In genomic region chr1:204464174-204464573, GRCh38 we compare ENCODE assay signal across 13 cellular contexts. TPM values are rescaled to one million over a fixed set of nuclear protein-coding genes. Genes with fewer than 3 reads are reported as not detected.
DNase-seq lines count a peak whose midpoint lies in the region; ATAC-seq and TF ChIP-seq lines count a peak whose summit lies in the region.
"Had no signal": no experiment of that assay in that cellular context is flagged by ENCODE, and none has a peak within 500 bp of the region (broad histone marks: within the 10 kb centered on the region; RNA-seq: fewer than 3 reads in every experiment).

No MANE protein-coding gene starts in this region.

- H3K4me3 ChIP-seq in cardiac muscle cell (no peak overlapping the region), lower lobe of right lung (no peak overlapping the region), tibial nerve (no peak overlapping the region)

- peak overlapping the region; percentile 40 for H3K27ac ChIP-seq in cardiac muscle cell
- peak overlapping the region; percentile 67 for H3K27ac ChIP-seq in lower lobe of right lung
- peak overlapping the region in 3 of 4 donors; percentile 23 to 90 (median 89) for H3K27ac ChIP-seq in tibial nerve
- H3K27ac ChIP-seq in foreskin keratinocyte = no peak overlapping the region
- H3K27ac ChIP-seq: KMS-11, RWPE1, VCaP had no signal

- H3K27ac Mint-ChIP-seq in activated T-helper 17 cell treated with anti-CD3 and anti-CD28 coated beads, Interleukin-2, amount 50 U/mL, for 72 hours = peak overlapping the region; percentile 49

- no peaks in the 10 kb centered on the region for H3K27me3 ChIP-seq in cardiac muscle cell
- no peaks in the 10 kb centered on the region for H3K27me3 ChIP-seq in lower lobe of right lung (ENCODE audit: low read depth)
- H3K27me3 ChIP-seq in tibial nerve = no peaks in the 10 kb centered on the region
- no peaks in the 10 kb centered on the region for H3K27me3 ChIP-seq in foreskin keratinocyte

- H3K36me3 Mint-ChIP-seq in activated T-helper 17 cell treated with anti-CD3 and anti-CD28 coated beads, Interleukin-2, amount 50 U/mL, for 72 hours (ENCODE audit: low read depth) = peaks cover 76% of the 10 kb centered on the region

- peak overlapping the region; percentile 6 for H3K4me3 Mint-ChIP-seq in activated T-helper 17 cell treated with anti-CD3 and anti-CD28 coated beads, Interleukin-2, amount 50 U/mL, for 72 hours

- H3K9me3 Mint-ChIP-seq in activated T-helper 17 cell treated with anti-CD3 and anti-CD28 coated beads, Interleukin-2, amount 50 U/mL, for 72 hours = no peaks in the 10 kb centered on the region

- TF ChIP-seq CTCF in cardiac muscle cell (IDR thresholded peaks at IDR 0.05; ENCODE audit: low read depth, low read length) (no peak), lower lobe of right lung (IDR thresholded peaks at IDR 0.05) (no peak), tibial nerve (IDR thresholded peaks at IDR 0.05) (no peak), foreskin keratinocyte (conservative IDR thresholded peaks at IDR 0.05) (no peak)

- intact Hi-C loops in cardiac septum (cut with DNase I) = no loop called here
- intact Hi-C loops in lower lobe of right lung (cut with DNase I) = no loop called here

- H3K4me1 ChIP-seq in cardiac muscle cell (ENCODE audit: low read depth) = peaks cover 37% of the 10 kb centered on the region
- H3K4me1 ChIP-seq in lower lobe of right lung = peaks cover 79% of the 10 kb centered on the region
- peaks cover 0 to 78% (median 54%) of the 10 kb centered on the region in 4 donors for H3K4me1 ChIP-seq in tibial nerve
- H3K4me1 ChIP-seq in foreskin keratinocyte = peaks cover 6% of the 10 kb centered on the region

- TF ChIP-seq EP300 in tibial nerve (IDR thresholded peaks at IDR 0.05) = no peak

- peaks cover 54% of the 10 kb centered on the region for H3K4me1 Mint-ChIP-seq in activated T-helper 17 cell treated with anti-CD3 and anti-CD28 coated beads, Interleukin-2, amount 50 U/mL, for 72 hours

- 58 to 62% methylated on average over 2 of the region's 2 CpGs for WGBS in tibial nerve, 2 donors

- peaks cover 20% of the 10 kb centered on the region for H3K36me3 ChIP-seq in cardiac muscle cell
- H3K36me3 ChIP-seq in lower lobe of right lung = peaks cover 57% of the 10 kb centered on the region
- peaks cover 0 to 37% (median 1%) of the 10 kb centered on the region in 3 donors for H3K36me3 ChIP-seq in tibial nerve

- no peak for DNase-seq in cardiac muscle cell (ENCODE audit: low read depth in 1 of 2, low spot score in 1 of 2)
- no peak for DNase-seq in cardiac septum (ENCODE audit: low spot score)
- no peak for DNase-seq in lower lobe of right lung
- DNase-seq in tibial nerve (ENCODE audit: low spot score in 2 of 2) = no peak
- DNase-seq in foreskin keratinocyte = no peak
- DNase-seq: H7, NCI-H2171 treated with DMSO at 0.1 percent for 48 hours had no signal

- no peak for TF ChIP-seq POLR2A in tibial nerve (IDR thresholded peaks at IDR 0.05)

- ATAC-seq in activated T-helper 17 cell treated with anti-CD3 and anti-CD28 coated beads, Interleukin-2, amount 50 U/mL, for 72 hours (replicated peaks) = peak; percentile 86
- ATAC-seq in lower lobe of right lung (no peak), GM18867 (IDR thresholded peaks at IDR 0.05; ENCODE audit: unreplicated experiment) (no peak), foreskin keratinocyte (no peak), GM18498 (IDR thresholded peaks at IDR 0.05; ENCODE audit: unreplicated experiment) (no peak)

- H3K27me3 Mint-ChIP-seq in activated T-helper 17 cell treated with anti-CD3 and anti-CD28 coated beads, Interleukin-2, amount 50 U/mL, for 72 hours = no peaks in the 10 kb centered on the region

- H3K9me3 ChIP-seq in cardiac muscle cell (ENCODE audit: low read depth) (no peaks in the 10 kb centered on the region), lower lobe of right lung (no peaks in the 10 kb centered on the region), tibial nerve (no peaks in the 10 kb centered on the region)

RNA-seq across cellular contexts. Expression of gene PIK3C2B, which starts 30.4 kb away (rescaled TPM):
- total RNA-seq in cardiac muscle cell (23.3 and 36.1 TPM in 2 replicates), cardiac septum (28.8 TPM), lower lobe of right lung (50.5 TPM), tibial nerve (10 to 100 TPM; 18.0 to 67.2 (median 32.5) TPM), foreskin keratinocyte (3.0 and 3.6 TPM in 2 replicates)
- polyA plus RNA-seq in cardiac muscle cell (10.4 and 11.2 TPM in 2 replicates), foreskin keratinocyte (0.58 and 0.69 TPM in 2 replicates)
- total RNA-seq in activated T-helper 17 cell treated with anti-CD3 and anti-CD28 coated beads, Interleukin-2, amount 50 U/mL, for 72 hours = 10 to 100 TPM; 31.0 to 67.6 TPM

RNA-seq across cellular contexts. Expression of gene MDM4, which starts 52.0 kb away (rescaled TPM):
- total RNA-seq in cardiac muscle cell = 38.6 and 62.0 TPM in 2 replicates
- polyA plus RNA-seq in cardiac muscle cell = 22.5 and 30.8 TPM in 2 replicates
- total RNA-seq in cardiac septum = 59.2 TPM
- 100 to 1,000 TPM in 1 of 2 donors, 10 to 100 TPM in 1; 71.3 to 130 TPM for total RNA-seq in activated T-helper 17 cell treated with anti-CD3 and anti-CD28 coated beads, Interleukin-2, amount 50 U/mL, for 72 hours
- 77.9 TPM for total RNA-seq in lower lobe of right lung
- 100 to 1,000 TPM in 2 of 4 donors, 10 to 100 TPM in 2; 83.0 to 113 (median 101) TPM for total RNA-seq in tibial nerve
- 14.7 and 15.2 TPM in 2 replicates for total RNA-seq in foreskin keratinocyte
- 3.1 and 3.6 TPM in 2 replicates for polyA plus RNA-seq in foreskin keratinocyte

RNA-seq across cellular contexts. Expression of gene PPP1R15B, which starts 52.6 kb away (rescaled TPM):
- total RNA-seq in cardiac muscle cell = 24.9 and 27.0 TPM in 2 replicates
- 15.7 and 19.8 TPM in 2 replicates for polyA plus RNA-seq in cardiac muscle cell
- total RNA-seq in cardiac septum = 21.2 TPM
- 10 to 100 TPM; 63.9 to 71.6 TPM for total RNA-seq in activated T-helper 17 cell treated with anti-CD3 and anti-CD28 coated beads, Interleukin-2, amount 50 U/mL, for 72 hours
- 45.3 TPM for total RNA-seq in lower lobe of right lung
- 10 to 100 TPM; 42.9 to 59.9 (median 49.2) TPM for total RNA-seq in tibial nerve
- 28.8 TPM in 2 replicates for total RNA-seq in foreskin keratinocyte
- 7.0 and 8.8 TPM in 2 replicates for polyA plus RNA-seq in foreskin keratinocyte
